Comparison of ENCODE assay signal across 9 cellular contexts in genomic region chr1:211935448-211935970, GRCh38.
DNase-seq lines count a peak whose midpoint lies in the region; ATAC-seq and TF ChIP-seq lines count a peak whose summit lies in the region.
"Had no signal": no experiment of that assay in that cellular context is flagged by ENCODE, and none has a peak within 500 bp of the region (broad histone marks: within the 10 kb centered on the region; RNA-seq: fewer than 3 reads in every experiment).

No MANE protein-coding gene starts in this region.

- TF ChIP-seq POLR2A in lower leg skin (IDR thresholded peaks at IDR 0.05): no peak

- WGBS in lower leg skin, 2 donors: 66 to 71% methylated on average over 6 of the region's 6 CpGs

- ATAC-seq in GM18517 (IDR thresholded peaks at IDR 0.05; ENCODE audit: unreplicated experiment): peak; percentile 70
- peak; percentile 76 for ATAC-seq in GM21717 (IDR thresholded peaks at IDR 0.05; ENCODE audit: unreplicated experiment)
- ATAC-seq in HG03575 (IDR thresholded peaks at IDR 0.05; ENCODE audit: extremely low read depth, insufficient number of reproducible peaks, low FRiP score, unreplicated experiment): peak; percentile 44
- ATAC-seq: naive thymus-derived CD8-positive, alpha-beta T cell had no signal

- H3K4me3 ChIP-seq in lower leg skin (ENCODE audit: low read depth, poor library complexity, severe bottlenecking): no peak overlapping the region

- DNase-seq in pons (ENCODE audit: low spot score): peak; percentile 47
- no peak for DNase-seq in SW 1271 (lab: John Stamatoyannopoulos, UW)
- no peak for DNase-seq in HuH-7 (ENCODE audit: low spot score)
- no peak for DNase-seq in 8988T
- no peak for DNase-seq in lower leg skin (ENCODE audit: low spot score in 2 of 2)
- DNase-seq: naive thymus-derived CD8-positive, alpha-beta T cell had no signal

- intact Hi-C loops in lower leg skin (cut with DNase I; ENCODE audit: low total_unique reads): no loop called here

- TF ChIP-seq CTCF in lower leg skin (IDR thresholded peaks at IDR 0.05): no peak
